In genomic region chr15:55532944-55533343, GRCh38 we compare ENCODE assay signal across 21 cellular contexts. TPM values are rescaled to one million over a fixed set of nuclear protein-coding genes. Genes with fewer than 3 reads are reported as not detected.
"Had no signal": no experiment of that assay in that cellular context is flagged by ENCODE, and none has a peak within 500 bp of the region (broad histone marks: within the 10 kb centered on the region; RNA-seq: fewer than 3 reads in every experiment).

No MANE protein-coding gene starts in this region.

- H3K36me3 ChIP-seq: esophagus muscularis mucosa, gastrocnemius medialis, heart right ventricle, neutrophil, right lobe of liver, tibial nerve, upper lobe of right lung, vagina had no signal

- DNase-seq: effector memory CD4-positive, alpha-beta T cell; gastrocnemius medialis; heart right ventricle; hypothalamus; kidney glomerular epithelial cell; naive thymus-derived CD4-positive, alpha-beta T cell; psoas muscle; retina; right lobe of liver; stimulated activated CD4-positive, alpha-beta T cell treated with anti-CD3 and anti-CD28 coated beads, Interleukin-4, amount 100 ng/mL, for 24 hours; stimulated activated naive B cell treated with anti-CD40 and anti-IgM and Interleukin-4, amounts not matched to agents 10 μg/mL and 1 μg/mL and 100 μg/mL, for 72 hours; stimulated activated naive CD8-positive, alpha-beta T cell treated with anti-CD3 and anti-CD28 coated beads, Interleukin-15, amount 100 ng/mL, for 72 hours; testis; upper lobe of right lung had no signal

- H3K4me1 ChIP-seq: esophagus muscularis mucosa, heart right ventricle, right lobe of liver, testis, tibial nerve, upper lobe of right lung, vagina had no signal

- H3K4me3 ChIP-seq: esophagus muscularis mucosa, gastrocnemius medialis, heart right ventricle, psoas muscle, right lobe of liver, testis, tibial nerve, upper lobe of right lung, vagina had no signal

- FAIRE-seq: islet of Langerhans had no signal

- H3K27me3 ChIP-seq: esophagus muscularis mucosa, gastrocnemius medialis, neutrophil, right lobe of liver, testis, tibial nerve, upper lobe of right lung, vagina had no signal

- H3K27ac ChIP-seq: epithelial cell of prostate, esophagus muscularis mucosa, gastrocnemius medialis, heart right ventricle, neutrophil, psoas muscle, right lobe of liver, testis, tibial nerve, upper lobe of right lung, vagina had no signal

- H3K9me3 ChIP-seq: esophagus muscularis mucosa, gastrocnemius medialis, heart right ventricle, neutrophil, psoas muscle, right lobe of liver, testis, tibial nerve, upper lobe of right lung, vagina had no signal

RNA-seq across cellular contexts. Expression of gene DNAAF4, which starts 24.9 kb away (rescaled TPM):
- total RNA-seq: mononuclear cell, vagina had no signal

RNA-seq across cellular contexts. Expression of gene PYGO1, which starts 55.2 kb away (rescaled TPM):
- total RNA-seq: naive thymus-derived CD4-positive, alpha-beta T cell had no signal
- polyA plus RNA-seq: naive thymus-derived CD4-positive, alpha-beta T cell had no signal
